In genomic region chr16:52924162-52924561, GRCh38 we compare ENCODE assay signal across 6 cellular contexts.
"Had no signal": no experiment of that assay in that cellular context is flagged by ENCODE, and none has a peak within 500 bp of the region (broad histone marks: within the 10 kb centered on the region; RNA-seq: fewer than 3 reads in every experiment).

No MANE protein-coding gene starts in this region.

- DNase-seq: IMR-90, KBM-7, KG1 had no signal

- H3K4me2 ChIP-seq: KMS-11 had no signal

- FAIRE-seq: HTR-8/SVneo had no signal

- H3K27ac ChIP-seq: HL-60, KMS-11 had no signal

- H3K9ac ChIP-seq: KMS-11 had no signal
